ENCODE assay signal across 8 cellular contexts in genomic region chr10:35335718-35336083, GRCh38. TPM values are rescaled to one million over a fixed set of nuclear protein-coding genes. Genes with fewer than 3 reads are reported as not detected.
DNase-seq lines count a peak whose midpoint lies in the region; ATAC-seq, FAIRE-seq and TF ChIP-seq lines count a peak whose summit lies in the region.

No MANE protein-coding gene starts in this region.

- H3K4me3 ChIP-seq in H1 (ENCODE audit: extremely low read depth in 1 of 4, insufficient read depth in 2 of 4, low read depth in 3 of 4, low read length in 4 of 4) = peak overlapping the region; percentile 62 to 98 (median 80)

- H3K27ac Mint-ChIP-seq in naive thymus-derived CD8-positive, alpha-beta T cell = peak overlapping the region; percentile 85 to 96 (median 92)

- no peak overlapping the region for H3K4ac ChIP-seq in H1 (replicated peaks; ENCODE audit: insufficient read length, low read depth, low read length)

- peaks cover 0 to 14% (median 2%) of the 10 kb centered on the region in 4 experiments; a peak in 3 of 8 replicates for H3K36me3 ChIP-seq in H1 (ENCODE audit: control insufficient read depth in 2 of 4, insufficient read depth in 4 of 4, low read length in 3 of 4)

- H3K9ac ChIP-seq in H1 (replicated peaks in 1 of 4; ENCODE audit: extremely low read depth in 1 of 4, low read depth in 3 of 4, low read length in 3 of 4) = peak overlapping the region in 2 of 4 experiments; percentile 24 to 78; a peak in 3 of 7 replicates

- peaks cover 5% of the 10 kb centered on the region; the same call in 1 of the 2 replicates for H3K23me2 ChIP-seq in H1 (ENCODE audit: low read depth, low read length)

- H4K91ac ChIP-seq in H1 (replicated peaks; ENCODE audit: insufficient read length, low read length) = no peak overlapping the region

- no peak for TF ChIP-seq EP300 in H1 (IDR thresholded peaks at IDR 0.05; ENCODE audit: borderline replicate concordance in 1 of 2, low read depth in 2 of 2, low read length in 2 of 2)

- H2BK15ac ChIP-seq in H1 (ENCODE audit: low read length) = no peak overlapping the region

- no peak overlapping the region for H3K14ac ChIP-seq in H1 (ENCODE audit: insufficient read length)

- peaks cover 0 to 5% (median 0%) of the 10 kb centered on the region in 4 experiments; a peak in 2 of 7 replicates for H3K4me1 ChIP-seq in H1 (replicated peaks in 1 of 4; ENCODE audit: control insufficient read depth in 3 of 4, insufficient read depth in 4 of 4, low read length in 3 of 4)

- no peaks in the 10 kb centered on the region for H3K9me3 Mint-ChIP-seq in naive thymus-derived CD8-positive, alpha-beta T cell

- H3K79me1 ChIP-seq in H1 (ENCODE audit: low read depth, low read length) = peaks cover 5% of the 10 kb centered on the region

- H3K56ac ChIP-seq in H1 (replicated peaks; ENCODE audit: insufficient read length, low read depth, low read length) = no peak overlapping the region

- no peak overlapping the region for H2BK20ac ChIP-seq in H1 (ENCODE audit: low read length)

- H3K4me3 Mint-ChIP-seq in naive thymus-derived CD8-positive, alpha-beta T cell = peak overlapping the region; percentile 85 to 94 (median 90)

- ATAC-seq in GM18517 (IDR thresholded peaks at IDR 0.05; ENCODE audit: unreplicated experiment) (peak; percentile 13), HG02938 (IDR thresholded peaks at IDR 0.05; ENCODE audit: unreplicated experiment) (peak; percentile 7)
- ATAC-seq in naive thymus-derived CD8-positive, alpha-beta T cell = peak in 1 of 2 donors; percentile 6

- TF ChIP-seq CTCF in H1 (IDR thresholded peaks at IDR 0.05; ENCODE audit: control extremely low read depth in 1 of 3, insufficient read depth in 1 of 3, low read depth in 1 of 3, low read length in 3 of 3) = no peak

- peaks cover 3 to 4% of the 10 kb centered on the region in 2 experiments; a peak in 1 of 4 replicates for H3K9me3 ChIP-seq in H1 (ENCODE audit: insufficient read depth in 2 of 2, low read depth in 1 of 2, low read length in 1 of 2)

- peaks cover 0 to 17% (median 3%) of the 10 kb centered on the region in 3 donors for H3K36me3 Mint-ChIP-seq in naive thymus-derived CD8-positive, alpha-beta T cell

- H2AK5ac ChIP-seq in H1 (ENCODE audit: low read depth, low read length) = no peak overlapping the region

- H4K8ac ChIP-seq in H1 (ENCODE audit: extremely low read depth, insufficient read depth, low read length) = no peak overlapping the region

- peaks cover 39 to 72% (median 69%) of the 10 kb centered on the region in 4 donors for H3K4me1 Mint-ChIP-seq in naive thymus-derived CD8-positive, alpha-beta T cell

- H3K23ac ChIP-seq in H1 (ENCODE audit: insufficient read length) = no peak overlapping the region

- POLR2A ChIA-PET in H1 (lab: Charles Lee; ENCODE audit: partially characterized antibody) = interaction anchor here (1.3 kb wide), 1 partner anchor 19 kb away, joined by 3 read pairs; no protein-coding TSS in a partner anchor
- POLR2A ChIA-PET in naive thymus-derived CD8-positive, alpha-beta T cell (lab: Charles Lee) = interaction anchor here (1.8 kb wide), 1 partner anchor 10 kb away, joined by 6 read pairs; no protein-coding TSS in a partner anchor

- no peak overlapping the region for H2BK5ac ChIP-seq in H1 (ENCODE audit: low read depth, low read length)

- no peaks in the 10 kb centered on the region for H3K27me3 Mint-ChIP-seq in naive thymus-derived CD8-positive, alpha-beta T cell

- peaks cover 12 to 13% of the 10 kb centered on the region in 2 experiments for H4K20me1 ChIP-seq in H1 (replicated peaks in 1 of 2; ENCODE audit: control insufficient read depth in 1 of 2, insufficient read depth in 2 of 2, low read length in 2 of 2)

- peak overlapping the region; percentile 81; the same call in 1 of the 2 replicates for H3K18ac ChIP-seq in H1 (ENCODE audit: extremely low read depth, low read length)

- H3K27me3 ChIP-seq in H1 (replicated peaks in 1 of 4; ENCODE audit: control insufficient read depth in 3 of 4, extremely low read depth in 1 of 4, insufficient read depth in 3 of 4, low read length in 3 of 4) = no peaks in the 10 kb centered on the region

- no peak for TF ChIP-seq POLR2A in H1 (IDR thresholded peaks at IDR 0.05; ENCODE audit: control extremely low read depth in 1 of 2, low read depth in 2 of 2, low read length in 2 of 2)

- no peak overlapping the region for H2AFZ ChIP-seq in H1 (ENCODE audit: low read length)

- no peak overlapping the region for H2BK120ac ChIP-seq in H1 (replicated peaks; ENCODE audit: low read depth, low read length)

- CTCF ChIA-PET in H1 (lab: Charles Lee; ENCODE audit: partially characterized antibody) = no interaction called here

- H3K4me2 ChIP-seq in H1 (ENCODE audit: insufficient read depth in 1 of 2, low read depth in 2 of 2, low read length in 2 of 2) = peak overlapping the region; percentile 63 to 72

- DNase-seq in T-helper 9 cell (peak; percentile 7), H1 (ENCODE audit: low read depth in 1 of 2, low spot score in 2 of 2) (peak in 1 of 2 experiments; percentile 52), medulla oblongata (ENCODE audit: extremely low spot score) (no peak), cortex of kidney (lab: John Stamatoyannopoulos, UW) (no peak), NCI-H524 (lab: John Stamatoyannopoulos, UW) (no peak)
- peak in 2 of 10 donors; percentile 6 to 14 for DNase-seq in naive thymus-derived CD8-positive, alpha-beta T cell

- H3K79me2 ChIP-seq in H1 (ENCODE audit: control insufficient read depth in 1 of 2, insufficient read depth in 2 of 2, low read length in 2 of 2) = peaks cover 3 to 50% of the 10 kb centered on the region in 2 experiments

- H4K5ac ChIP-seq in H1 (ENCODE audit: insufficient read length, low read depth, low read length) = no peak overlapping the region

- FAIRE-seq in H1 (lab: Jason Lieb, UNC) = no peak

- no peak overlapping the region for H2BK12ac ChIP-seq in H1 (ENCODE audit: low read depth, low read length)

- no peak for TF ChIP-seq RAD21 in H1 (IDR thresholded peaks at IDR 0.05 in 1 of 2, conservative IDR thresholded peaks at IDR 0.05 in 1 of 2; ENCODE audit: low read depth in 2 of 2, low read length in 2 of 2)

- H3K27ac ChIP-seq in H1 (ENCODE audit: low read depth, low read length) = no peak overlapping the region

- 38% methylated on average over 20 of the region's 20 CpGs; no CpG with 5 or more reads in 1 of the 2 experiments for WGBS in H1 (ENCODE audit: extremely low coverage in 1 of 2, insufficient coverage in 1 of 2, insufficient read length in 1 of 2, insufficient replicate concordance in 2 of 2, low coverage in 1 of 2, low lambda C conversion rate in 2 of 2, missing lambda C conversion rate in 1 of 2), 2 experiments

TF ChIP-seq in H1, 55 proteins besides CTCF, POLR2A, EP300 and RAD21:
- TF ChIP-seq ATF2 (IDR thresholded peaks at IDR 0.05; ENCODE audit: low read length) = no peak
- no peak for TF ChIP-seq CBX8 (IDR thresholded peaks at IDR 0.05; ENCODE audit: borderline replicate concordance, low read depth, low read length)
- peak; percentile 78 for TF ChIP-seq CEBPB (IDR thresholded peaks at IDR 0.05; ENCODE audit: low read depth, low read length)
- no peak for TF ChIP-seq SUZ12 (IDR thresholded peaks at IDR 0.05; ENCODE audit: low read length)
- TF ChIP-seq SIX5 (IDR thresholded peaks at IDR 0.05; ENCODE audit: low read depth, low read length) = no peak
- TF ChIP-seq CHD1 (IDR thresholded peaks at IDR 0.05; ENCODE audit: low read depth, low read length) = no peak
- TF ChIP-seq KDM1A (IDR thresholded peaks at IDR 0.05; ENCODE audit: borderline replicate concordance, low read length) = peak; percentile 82
- TF ChIP-seq POLR2AphosphoS5 (IDR thresholded peaks at IDR 0.05; ENCODE audit: low read depth, low read length) = no peak
- no peak for TF ChIP-seq E2F6 (IDR thresholded peaks at IDR 0.05)
- no peak for TF ChIP-seq BRCA1 (IDR thresholded peaks at IDR 0.05; ENCODE audit: low read depth, low read length)
- TF ChIP-seq CBX5 (IDR thresholded peaks at IDR 0.05; ENCODE audit: low read depth, low read length) = no peak

RNA-seq across cellular contexts. Expression of gene CCNY, which starts 0.6 kb away (rescaled TPM):
- total RNA-seq in H1 (2021; fragmentation: NEBNext Ultra II Directional; extraction: Animal tissue kit (Norgen Biotek cat#: 25700)) = 67.5 and 68.2 TPM in 2 replicates
- 16.9 and 25.3 TPM in 2 replicates for polyA plus RNA-seq in H1 (2011; rRNA removed)
- 23.8 TPM for polyA plus RNA-seq in H1 (2011; cell fraction: cytosol; rRNA removed)
- polyA plus RNA-seq in H1 (2011; cell fraction: nucleus; rRNA removed) = 18.4 TPM
- polyA plus RNA-seq in H1 (2012, experiment 1 of 2) = 41.0 to 52.4 TPM (median 50.4 TPM) in 4 replicates
- 34.7 TPM for polyA plus RNA-seq in H1 (2012, experiment 2 of 2)
- 29.3 TPM for polyA plus RNA-seq in H1 (2013, experiment 1 of 2)
- 28.2 TPM for polyA plus RNA-seq in H1 (2013, experiment 2 of 2)
- 53.5 and 75.8 TPM in 2 replicates for polyA minus RNA-seq in H1 (2011; rRNA and poly(A)+ RNA removed)
- polyA minus RNA-seq in H1 (2011; cell fraction: cytosol; rRNA and poly(A)+ RNA removed) = 20.4 TPM
- polyA minus RNA-seq in H1 (2011; cell fraction: nucleus; rRNA and poly(A)+ RNA removed) = 21.2 TPM
- total RNA-seq in naive thymus-derived CD8-positive, alpha-beta T cell = 10 to 100 TPM; 72.6 to 78.6 TPM
- 10 to 100 TPM; 11.0 to 25.5 (median 24.0) TPM for polyA plus RNA-seq in naive thymus-derived CD8-positive, alpha-beta T cell
